8 cellular contexts compared by ENCODE assay signal in the genomic region with DNA sequence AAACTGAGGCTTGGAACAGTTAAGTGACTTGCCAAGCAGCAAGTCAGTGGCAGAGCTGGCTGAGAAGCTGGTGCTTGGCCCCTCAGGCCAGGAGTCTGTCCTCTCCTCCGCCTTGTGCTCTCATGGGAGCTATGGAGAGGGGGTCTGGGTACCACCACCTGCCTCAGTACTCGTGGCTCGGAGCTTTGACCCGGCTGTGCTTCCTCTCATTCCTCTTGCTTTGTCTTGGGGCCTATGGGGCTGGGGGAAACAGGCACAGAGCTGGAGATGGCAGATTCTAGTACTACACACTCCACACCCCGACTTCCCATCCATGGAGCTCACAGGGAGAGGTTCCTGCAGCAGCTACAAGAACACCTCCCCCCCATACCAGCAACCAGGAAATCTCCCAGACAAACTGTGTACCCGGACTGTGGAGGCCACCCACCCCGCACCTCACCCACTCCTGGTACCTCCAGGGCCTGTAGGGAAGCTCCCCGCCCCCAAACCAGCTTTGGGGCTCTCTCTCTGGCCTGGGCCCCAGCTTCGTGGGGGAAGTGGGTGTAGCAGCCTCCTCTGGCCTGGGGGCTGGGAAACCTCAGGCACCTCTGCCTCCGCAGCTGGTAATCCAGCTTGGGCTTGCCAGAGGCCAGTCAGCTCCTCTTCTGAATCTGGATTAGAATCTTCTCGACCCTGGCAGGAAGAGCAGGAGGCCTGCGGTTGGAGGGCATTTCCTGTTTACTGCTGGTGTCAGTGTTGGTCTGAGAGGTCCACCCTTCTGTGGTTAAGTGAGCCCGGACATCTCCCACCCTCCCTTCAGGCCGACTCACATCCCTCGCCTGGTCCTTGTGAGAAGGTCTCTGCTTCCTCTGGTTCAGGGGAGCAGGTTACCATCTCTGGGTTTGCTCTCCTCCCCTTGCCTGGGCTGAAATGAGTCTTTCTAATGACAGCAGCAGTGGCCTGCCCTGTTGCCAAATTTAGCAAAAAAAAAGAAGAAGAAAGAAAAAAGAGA. TPM values are rescaled to one million over a fixed set of nuclear protein-coding genes. Genes with fewer than 3 reads are reported as not detected.
DNase-seq lines count a peak whose midpoint lies in the region; ATAC-seq lines count a peak whose summit lies in the region.

No MANE protein-coding gene starts in this region.

- H2BK12ac ChIP-seq in mesenchymal stem cell (ENCODE audit: low read length in 2 of 2) = peak overlapping the region; percentile 94 to 99

- H3K27ac ChIP-seq in mesenchymal stem cell (ENCODE audit: low read length, poor library complexity, severe bottlenecking) = peak overlapping the region; percentile 8
- no peak overlapping the region for H3K27ac ChIP-seq in effector memory CD4-positive, alpha-beta T cell (ENCODE audit: insufficient read depth, low read length, poor library complexity, severe bottlenecking)

- peak overlapping the region in 1 of 2 experiments; percentile 64 for H3K23ac ChIP-seq in mesenchymal stem cell (ENCODE audit: low read length in 2 of 2)

- no peak overlapping the region for H3K4me3 ChIP-seq in mesenchymal stem cell (ENCODE audit: insufficient read depth in 1 of 2, low read depth in 1 of 2, low read length in 2 of 2)
- H3K4me3 ChIP-seq in effector memory CD4-positive, alpha-beta T cell (ENCODE audit: insufficient read depth, low read depth, low read length, poor library complexity, severe bottlenecking) = no peak overlapping the region

- DNase-seq in activated CD4-positive, alpha-beta T cell treated with anti-CD3 and anti-CD28 coated beads for 36 hours = peak; percentile 36
- no peak for DNase-seq in activated CD4-positive, alpha-beta T cell treated with anti-CD3 and anti-CD28 coated beads for 48 hours
- peak; percentile 38 for DNase-seq in NOMO-1 treated with dmso at 0.1 percent for 144 hours (lab: John Stamatoyannopoulos, UW; ENCODE audit: unreplicated experiment)
- peak in 1 of 2 donors; percentile 24 for DNase-seq in central memory CD8-positive, alpha-beta T cell (ENCODE audit: low spot score in 2 of 2)
- peak; percentile 97 for DNase-seq in mesenchymal stem cell
- DNase-seq in NCI-H748 treated with DMSO at 0.1 percent for 48 hours (lab: John Stamatoyannopoulos, UW) = no peak
- DNase-seq in effector memory CD4-positive, alpha-beta T cell = no peak

- no peaks in the 10 kb centered on the region for H3K9me3 ChIP-seq in mesenchymal stem cell (ENCODE audit: control insufficient read depth, low read length)
- H3K9me3 ChIP-seq in effector memory CD4-positive, alpha-beta T cell (ENCODE audit: control insufficient read depth, low read length) = no peaks in the 10 kb centered on the region

- H4K91ac ChIP-seq in mesenchymal stem cell (ENCODE audit: low read length) = peak overlapping the region; percentile 98

- H3K4ac ChIP-seq in mesenchymal stem cell (ENCODE audit: low read depth in 1 of 2, low read length in 2 of 2) = peak overlapping the region; percentile 90 to 94

- peaks cover 16% of the 10 kb centered on the region for H3K4me1 Mint-ChIP-seq in activated CD4-positive, alpha-beta T cell treated with anti-CD3 and anti-CD28 coated beads for 36 hours
- peaks cover 23% of the 10 kb centered on the region for H3K4me1 Mint-ChIP-seq in central memory CD8-positive, alpha-beta T cell

- peak overlapping the region; percentile 100 for H2BK120ac ChIP-seq in mesenchymal stem cell (ENCODE audit: low read depth, low read length)

- H3K4me3 Mint-ChIP-seq in activated CD4-positive, alpha-beta T cell treated with anti-CD3 and anti-CD28 coated beads for 36 hours = no peak overlapping the region
- H3K4me3 Mint-ChIP-seq in central memory CD8-positive, alpha-beta T cell = peak overlapping the region; percentile 45

- H3K9me3 Mint-ChIP-seq in activated CD4-positive, alpha-beta T cell treated with anti-CD3 and anti-CD28 coated beads for 36 hours (ENCODE audit: low read depth) = no peaks in the 10 kb centered on the region
- no peaks in the 10 kb centered on the region for H3K9me3 Mint-ChIP-seq in central memory CD8-positive, alpha-beta T cell

- H3K27me3 ChIP-seq in mesenchymal stem cell (ENCODE audit: control insufficient read depth in 1 of 2, insufficient read depth in 1 of 2, low read length in 2 of 2) = no peaks in the 10 kb centered on the region
- no peaks in the 10 kb centered on the region for H3K27me3 ChIP-seq in effector memory CD4-positive, alpha-beta T cell (replicated peaks; ENCODE audit: control insufficient read depth, insufficient read depth, low read length, poor library complexity, severe bottlenecking)

- H3K4me2 ChIP-seq in mesenchymal stem cell (ENCODE audit: low read length, poor library complexity, severe bottlenecking) = no peak overlapping the region

- peak overlapping the region; percentile 81 to 91 for H3K18ac ChIP-seq in mesenchymal stem cell (ENCODE audit: low read depth in 1 of 2, low read length in 2 of 2)

- no peak overlapping the region for H2AFZ ChIP-seq in mesenchymal stem cell (ENCODE audit: low read depth, low read length)

- peak overlapping the region; percentile 27 for H3K9ac ChIP-seq in mesenchymal stem cell (ENCODE audit: low read length)

- H3K27ac Mint-ChIP-seq in activated CD4-positive, alpha-beta T cell treated with anti-CD3 and anti-CD28 coated beads for 36 hours = peak overlapping the region; percentile 34
- H3K27ac Mint-ChIP-seq in central memory CD8-positive, alpha-beta T cell (ENCODE audit: low read depth) = peak overlapping the region; percentile 90

- no peaks in the 10 kb centered on the region for H3K79me1 ChIP-seq in mesenchymal stem cell (replicated peaks; ENCODE audit: low read length, poor library complexity, severe bottlenecking)

- peak overlapping the region; percentile 11 for H2BK5ac ChIP-seq in mesenchymal stem cell (ENCODE audit: low read depth, low read length, poor library complexity, severe bottlenecking)

- peak overlapping the region; percentile 14 for H2AK5ac ChIP-seq in mesenchymal stem cell (ENCODE audit: low read length, severe bottlenecking)

- ATAC-seq in activated CD4-positive, alpha-beta T cell treated with anti-CD3 and anti-CD28 coated beads for 36 hours = peak; percentile 38
- peak; percentile 61 for ATAC-seq in HG02759 (IDR thresholded peaks at IDR 0.05; ENCODE audit: unreplicated experiment)
- peak; percentile 61 for ATAC-seq in central memory CD8-positive, alpha-beta T cell (replicated peaks; ENCODE audit: extremely low read depth, poor library complexity, severe bottlenecking)

- H3K36me3 Mint-ChIP-seq in activated CD4-positive, alpha-beta T cell treated with anti-CD3 and anti-CD28 coated beads for 36 hours (ENCODE audit: low read depth) = no peaks in the 10 kb centered on the region
- H3K36me3 Mint-ChIP-seq in central memory CD8-positive, alpha-beta T cell (ENCODE audit: insufficient read depth) = no peaks in the 10 kb centered on the region

- peak overlapping the region; percentile 96 for H2BK15ac ChIP-seq in mesenchymal stem cell (ENCODE audit: low read depth, poor library complexity, severe bottlenecking)

- POLR2A ChIA-PET in activated CD4-positive, alpha-beta T cell treated with anti-CD3 and anti-CD28 coated beads for 36 hours (lab: Charles Lee) = interaction anchor here (0.5 to 1.1 kb wide), 2 partner anchors 22 to 107 kb away, joined by 3 to 11 read pairs; a partner anchor contains a TSS

- CTCF ChIA-PET in activated CD4-positive, alpha-beta T cell treated with anti-CD3 and anti-CD28 coated beads for 36 hours (lab: Charles Lee) = interaction anchor here (0.6 to 8.8 kb wide), 5 partner anchors 8 to 98 kb away, joined by 3 to 94 read pairs (median 8); no protein-coding TSS in a partner anchor

- H3K36me3 ChIP-seq in mesenchymal stem cell (ENCODE audit: control insufficient read depth in 1 of 2, insufficient read depth in 2 of 2, low read depth in 1 of 2, low read length in 2 of 2) = no peaks in the 10 kb centered on the region
- H3K36me3 ChIP-seq in effector memory CD4-positive, alpha-beta T cell (ENCODE audit: control insufficient read depth, insufficient read depth, low read length) = no peaks in the 10 kb centered on the region

- peaks cover 24% of the 10 kb centered on the region for H3K4me1 ChIP-seq in mesenchymal stem cell (ENCODE audit: control insufficient read depth, insufficient read depth, low read depth, low read length)
- H3K4me1 ChIP-seq in effector memory CD4-positive, alpha-beta T cell (ENCODE audit: control insufficient read depth, insufficient read depth, low read length, poor library complexity, severe bottlenecking) = peaks cover 11% of the 10 kb centered on the region

- peaks cover 3% of the 10 kb centered on the region for H3K27me3 Mint-ChIP-seq in activated CD4-positive, alpha-beta T cell treated with anti-CD3 and anti-CD28 coated beads for 36 hours
- no peaks in the 10 kb centered on the region for H3K27me3 Mint-ChIP-seq in central memory CD8-positive, alpha-beta T cell

- H3K14ac ChIP-seq in mesenchymal stem cell (ENCODE audit: low read length in 2 of 2) = peak overlapping the region in 1 of 2 experiments; percentile 19

- intact Hi-C loops in activated CD4-positive, alpha-beta T cell treated with anti-CD3 and anti-CD28 coated beads for 36 hours (cut with DNase I, micrococcal nuclease) = loop anchor here (5.0 to 10.0 kb wide), 4 partner anchors 180 to 930 kb away; no protein-coding TSS in a partner anchor

- H4K8ac ChIP-seq in mesenchymal stem cell (ENCODE audit: low read length) = peak overlapping the region; percentile 74

- 29% methylated on average over 12 of the region's 15 CpGs for WGBS in mesenchymal stem cell

RNA-seq across cellular contexts. Expression of a gene that starts 22.3 kb away (rescaled TPM):
- total RNA-seq in activated CD4-positive, alpha-beta T cell treated with anti-CD3 and anti-CD28 coated beads for 36 hours = 1 to 10 TPM; 7.5 TPM
- polyA plus RNA-seq in mesenchymal stem cell (2013, experiment 1 of 2) = 126 TPM
- 126 TPM for polyA plus RNA-seq in mesenchymal stem cell (2013, experiment 2 of 2)

Comparison
In these comparisons a context has a peak if more than half of its experiments do, and no peak if none do; other contexts are left out.
1. DNase-seq: peak in activated CD4-positive, alpha-beta T cell treated with anti-CD3 and anti-CD28 coated beads for 36 hours (single experiment), NOMO-1 treated with dmso at 0.1 percent for 144 hours (single experiment) and mesenchymal stem cell (single experiment); none in activated CD4-positive, alpha-beta T cell treated with anti-CD3 and anti-CD28 coated beads for 48 hours (single experiment), NCI-H748 treated with DMSO at 0.1 percent for 48 hours (single experiment) and effector memory CD4-positive, alpha-beta T cell (0 of 3).
2. Peak in every context shown above with its lines, with median percentiles within 50 percentile points of each other: ATAC-seq.